ENCODE assay signal across 1 cellular context in genomic region chr10:110671788-110672579, GRCh38.
TF ChIP-seq lines count a peak whose summit lies in the region.

No MANE protein-coding gene starts in this region.

TF ChIP-seq in K562, 482 proteins besides CTCF, POLR2A, EP300 and RAD21 (continued from another document and continues in another):
- peak; percentile 49 for TF ChIP-seq CTCFL (IDR thresholded peaks at IDR 0.05; ENCODE audit: borderline replicate concordance, insufficient read depth, low read depth, low read length, poor library complexity, severe bottlenecking)
- TF ChIP-seq CBX1 (IDR thresholded peaks at IDR 0.05; ENCODE audit: low read depth), result 0 out of 2 replicates have a peak, but pooled peaks have one; percentile 42
- TF ChIP-seq SP1 (CRISPR knock-in tag; IDR thresholded peaks at IDR 0.05), result peak; percentile 52; the same call in 1 of the 2 replicates
- TF ChIP-seq L3MBTL2 (IDR thresholded peaks at IDR 0.05), result peak; percentile 87
- peak; percentile 65 for TF ChIP-seq TBP (optimal IDR thresholded peaks at IDR 0.05; ENCODE audit: low read depth, low read length)
- peak; percentile 69 for TF ChIP-seq CXXC5 (CRISPR knock-in tag; IDR thresholded peaks at IDR 0.05)
- peak; percentile 25 for TF ChIP-seq CCNT2 (IDR thresholded peaks at IDR 0.05; ENCODE audit: borderline replicate concordance, extremely low read depth, insufficient read length, low read depth, low read length)
- TF ChIP-seq GABPB1 (CRISPR knock-in tag; IDR thresholded peaks at IDR 0.05), result 0 out of 2 replicates have a peak, but pooled peaks have one; percentile 36
- no peak for TF ChIP-seq ZNF12 (CRISPR knock-in tag; IDR thresholded peaks at IDR 0.05)
- TF ChIP-seq CC2D1A (IDR thresholded peaks at IDR 0.05), result peak; percentile 61; the same call in 1 of the 2 replicates
- TF ChIP-seq FOXP1 (CRISPR knock-in tag; IDR thresholded peaks at IDR 0.05), result 0 out of 2 replicates have a peak, but pooled peaks have one; percentile 17
- TF ChIP-seq SNAPC5 (CRISPR knock-in tag; IDR thresholded peaks at IDR 0.05), result no peak
- 0 out of 2 replicates have a peak, but pooled peaks have one; percentile 19 for TF ChIP-seq BCOR (IDR thresholded peaks at IDR 0.05)
- TF ChIP-seq ZNF263 (CRISPR knock-in tag; IDR thresholded peaks at IDR 0.05; ENCODE audit: borderline replicate concordance), result 0 out of 2 replicates have a peak, but pooled peaks have one; percentile 27
- 0 out of 2 replicates have a peak, but pooled peaks have one; percentile 46 for TF ChIP-seq E2F5 (CRISPR knock-in tag; IDR thresholded peaks at IDR 0.05)
- TF ChIP-seq ZNF316 (IDR thresholded peaks at IDR 0.05), result peak; percentile 20; the same call in 1 of the 2 replicates
- peak; percentile 47; the same call in 1 of the 2 replicates for TF ChIP-seq TRIM28 (IDR thresholded peaks at IDR 0.05)
- no peak for TF ChIP-seq ZNF165 (CRISPR knock-in tag; IDR thresholded peaks at IDR 0.05; ENCODE audit: borderline replicate concordance)
- TF ChIP-seq CHD2 (IDR thresholded peaks at IDR 0.05; ENCODE audit: low read depth, low read length), result 0 out of 2 replicates have a peak, but pooled peaks have one; percentile 11
- TF ChIP-seq ZNF639 (CRISPR knock-in tag; conservative IDR thresholded peaks at IDR 0.05 in 1 of 2, IDR thresholded peaks at IDR 0.05 in 1 of 2), result 0 out of 4 replicates have a peak, but pooled peaks of 1 of the 2 experiments have one; percentile 39
- no peak for TF ChIP-seq MEF2D (tag; conservative IDR thresholded peaks at IDR 0.05; ENCODE audit: low read depth)
- peak; percentile 90 for TF ChIP-seq MYC (IDR thresholded peaks at IDR 0.05; ENCODE audit: low read depth, low read length)
- no peak for TF ChIP-seq MYC (CRISPR knock-in tag; IDR thresholded peaks at IDR 0.05; ENCODE audit: borderline replicate concordance, low read depth)
- peak; percentile 14; the same call in 1 of the 2 replicates for TF ChIP-seq ARID1B (IDR thresholded peaks at IDR 0.05)
- peak; percentile 36 for TF ChIP-seq KDM5B (IDR thresholded peaks at IDR 0.05; ENCODE audit: insufficient replicate concordance, low read depth, low read length)
- TF ChIP-seq MTA3 (IDR thresholded peaks at IDR 0.05; ENCODE audit: borderline replicate concordance), result peak; percentile 58
- TF ChIP-seq DIDO1 (tag; IDR thresholded peaks at IDR 0.05; ENCODE audit: low read depth), result no peak
- TF ChIP-seq DEAF1 (CRISPR knock-in tag; IDR thresholded peaks at IDR 0.05), result 0 out of 2 replicates have a peak, but pooled peaks have one; percentile 16
- peak; percentile 37 for TF ChIP-seq RBM22 (IDR thresholded peaks at IDR 0.05; ENCODE audit: low read depth, low read length, poor library complexity, severe bottlenecking)
- peak; percentile 60; the same call in 1 of the 2 replicates for TF ChIP-seq PHF8 (IDR thresholded peaks at IDR 0.05; ENCODE audit: borderline replicate concordance, low read length)
- no peak for TF ChIP-seq NFE2 (IDR thresholded peaks at IDR 0.05; ENCODE audit: low read depth)
- TF ChIP-seq TAF1 (IDR thresholded peaks at IDR 0.05; ENCODE audit: control insufficient read depth, extremely low read depth, insufficient read depth, low read length, severe bottlenecking), result peak; percentile 52
- 0 out of 4 replicates have a peak, but pooled peaks of 1 of the 2 experiments have one; percentile 36 for TF ChIP-seq TEAD1 (CRISPR knock-in tag; IDR thresholded peaks at IDR 0.05)
- no peak for TF ChIP-seq NR2F6 (CRISPR knock-in tag; IDR thresholded peaks at IDR 0.05)
- TF ChIP-seq ELF1 (tag; IDR thresholded peaks at IDR 0.05), result peak; percentile 64
- TF ChIP-seq TFAP4 (CRISPR knock-in tag; IDR thresholded peaks at IDR 0.05; ENCODE audit: borderline replicate concordance), result peak; percentile 49; the same call in 1 of the 2 replicates
- peak; percentile 66 for TF ChIP-seq HNRNPLL (IDR thresholded peaks at IDR 0.05; ENCODE audit: low read depth, low read length, poor library complexity, severe bottlenecking)
- no peak for TF ChIP-seq NEUROD1 (IDR thresholded peaks at IDR 0.05; ENCODE audit: borderline replicate concordance, low read depth, low read length, partially characterized antibody)
- 0 out of 2 replicates have a peak, but pooled peaks have one; percentile 11 for TF ChIP-seq MITF (IDR thresholded peaks at IDR 0.05)
- TF ChIP-seq PRDM10 (IDR thresholded peaks at IDR 0.05; ENCODE audit: partially characterized antibody), result peak; percentile 15
- TF ChIP-seq ATF3 (IDR thresholded peaks at IDR 0.05), result no peak
- 0 out of 2 replicates have a peak, but pooled peaks have one; percentile 34 for TF ChIP-seq ATF3 (CRISPR knock-in tag; conservative IDR thresholded peaks at IDR 0.05)
- peak; percentile 82; the same call in 1 of the 2 replicates for TF ChIP-seq ZBTB7A (IDR thresholded peaks at IDR 0.05; ENCODE audit: borderline replicate concordance, control insufficient read depth, low read depth, low read length)
- TF ChIP-seq UBTF (IDR thresholded peaks at IDR 0.05; ENCODE audit: borderline replicate concordance in 1 of 2, low read depth in 2 of 2, low read length in 2 of 2), result peak; percentile 93 to 97; a peak in 3 of 4 replicates
- TF ChIP-seq ETV5 (CRISPR knock-in tag; IDR thresholded peaks at IDR 0.05; ENCODE audit: low read depth), result peak; percentile 44; the same call in 1 of the 2 replicates
- TF ChIP-seq NR3C1 (CRISPR knock-in tag; IDR thresholded peaks at IDR 0.05), result no peak
